In genomic region chr2:221532641-221533040, GRCh38 we compare ENCODE assay signal across 17 cellular contexts.
"Had no signal": no experiment of that assay in that cellular context is flagged by ENCODE, and none has a peak within 500 bp of the region (broad histone marks: within the 10 kb centered on the region; RNA-seq: fewer than 3 reads in every experiment).

No MANE protein-coding gene starts in this region.

- H3K9me3 Mint-ChIP-seq: mesothelial cell of epicardium; natural killer cell treated with Interleukin-12 subunit alpha and Interleukin-12 subunit beta and Interleukin-15 and Interleukin-18, amount 100 ng/mL, for 72 hours; stimulated activated naive CD8-positive, alpha-beta T cell treated with anti-CD3 and anti-CD28 coated beads, Interleukin-15, Interleukin-2, amounts not matched to agents 100 ng/mL and 50 ng/mL, for 24 hours had no signal

- H3K36me3 ChIP-seq: heart right ventricle, spleen, tibial nerve had no signal

- DNase-seq: cortex of kidney; dorsolateral prefrontal cortex; effector CD8-positive, alpha-beta T cell; heart right ventricle; hypothalamus; kidney glomerular epithelial cell; posterior cingulate gyrus; spleen; stimulated activated CD4-positive, alpha-beta T cell treated with anti-CD3 and anti-CD28 coated beads, Interleukin-15, amount 100 ng/mL, for 24 hours; stimulated activated CD4-positive, alpha-beta T cell treated with anti-CD3 and anti-CD28 coated beads, Interleukin-1b, Interleukin-23, amount 100 ng/mL, for 48 hours; stimulated activated CD4-positive, alpha-beta T cell treated with anti-CD3 and anti-CD28 coated beads, Interleukin-4, amount 100 ng/mL, for 24 hours; testis had no signal

- H3K27me3 Mint-ChIP-seq: natural killer cell treated with Interleukin-12 subunit alpha and Interleukin-12 subunit beta and Interleukin-15 and Interleukin-18, amount 100 ng/mL, for 72 hours; stimulated activated memory B cell treated with anti-CD40 and anti-IgM and Interleukin-4, amounts not matched to agents 10 μg/mL and 1 μg/mL and 100 μg/mL, for 72 hours; stimulated activated naive CD8-positive, alpha-beta T cell treated with anti-CD3 and anti-CD28 coated beads, Interleukin-15, Interleukin-2, amounts not matched to agents 100 ng/mL and 50 ng/mL, for 24 hours had no signal

- H3K27ac ChIP-seq: heart right ventricle, spleen, testis, tibial nerve had no signal

- H3K27me3 ChIP-seq: dorsolateral prefrontal cortex, heart right ventricle, spleen, testis, tibial nerve had no signal

- H3K36me3 Mint-ChIP-seq: mesothelial cell of epicardium; natural killer cell treated with Interleukin-12 subunit alpha and Interleukin-12 subunit beta and Interleukin-15 and Interleukin-18, amount 100 ng/mL, for 72 hours; stimulated activated memory B cell treated with anti-CD40 and anti-IgM and Interleukin-4, amounts not matched to agents 10 μg/mL and 1 μg/mL and 100 μg/mL, for 72 hours had no signal

- H3K27ac Mint-ChIP-seq: mesothelial cell of epicardium; natural killer cell treated with Interleukin-12 subunit alpha and Interleukin-12 subunit beta and Interleukin-15 and Interleukin-18, amount 100 ng/mL, for 72 hours; stimulated activated memory B cell treated with anti-CD40 and anti-IgM and Interleukin-4, amounts not matched to agents 10 μg/mL and 1 μg/mL and 100 μg/mL, for 72 hours; stimulated activated naive CD8-positive, alpha-beta T cell treated with anti-CD3 and anti-CD28 coated beads, Interleukin-15, Interleukin-2, amounts not matched to agents 100 ng/mL and 50 ng/mL, for 24 hours had no signal

- H3K4me3 ChIP-seq: dorsolateral prefrontal cortex, heart right ventricle, spleen, testis, tibial nerve had no signal

- H3K4me3 Mint-ChIP-seq: mesothelial cell of epicardium; natural killer cell treated with Interleukin-12 subunit alpha and Interleukin-12 subunit beta and Interleukin-15 and Interleukin-18, amount 100 ng/mL, for 72 hours; stimulated activated memory B cell treated with anti-CD40 and anti-IgM and Interleukin-4, amounts not matched to agents 10 μg/mL and 1 μg/mL and 100 μg/mL, for 72 hours; stimulated activated naive CD8-positive, alpha-beta T cell treated with anti-CD3 and anti-CD28 coated beads, Interleukin-15, Interleukin-2, amounts not matched to agents 100 ng/mL and 50 ng/mL, for 24 hours had no signal

- H3K9me3 ChIP-seq: heart right ventricle, spleen, testis, tibial nerve had no signal
